In genomic region chr1:1290238-1290731, GRCh38 we compare ENCODE assay signal across 9 cellular contexts. TPM values are rescaled to one million over a fixed set of nuclear protein-coding genes. Genes with fewer than 3 reads are reported as not detected.
DNase-seq lines count a peak whose midpoint lies in the region; ATAC-seq and TF ChIP-seq lines count a peak whose summit lies in the region.
"Had no signal": no experiment of that assay in that cellular context is flagged by ENCODE, and none has a peak within 500 bp of the region (broad histone marks: within the 10 kb centered on the region; RNA-seq: fewer than 3 reads in every experiment).

No MANE protein-coding gene starts in this region.

- peaks cover 16% of the 10 kb centered on the region for H3K4me1 ChIP-seq in mesenchymal stem cell (ENCODE audit: control insufficient read depth, insufficient read depth, low read depth, low read length)

- H3K4me3 ChIP-seq in coronary artery (no peak overlapping the region), mesenchymal stem cell (ENCODE audit: insufficient read depth in 1 of 2, low read depth in 1 of 2, low read length in 2 of 2) (no peak overlapping the region)

- H3K9me3 ChIP-seq in mesenchymal stem cell (ENCODE audit: control insufficient read depth, low read length) = no peaks in the 10 kb centered on the region

- no peaks in the 10 kb centered on the region for H3K79me1 ChIP-seq in mesenchymal stem cell (replicated peaks; ENCODE audit: low read length, poor library complexity, severe bottlenecking)

- no peak overlapping the region for H3K4me2 ChIP-seq in mesenchymal stem cell (ENCODE audit: low read length, poor library complexity, severe bottlenecking)

- no peaks in the 10 kb centered on the region for H3K9me3 Mint-ChIP-seq in type B pancreatic cell
- H3K9me3 Mint-ChIP-seq: natural killer cell treated with Interleukin-12 subunit alpha and Interleukin-12 subunit beta and Interleukin-15 and Interleukin-18, amount 100 ng/mL, for 72 hours had no signal

- H3K18ac ChIP-seq in mesenchymal stem cell (ENCODE audit: low read depth in 1 of 2, low read length in 2 of 2) = no peak overlapping the region

- peaks cover 0 to 25% of the 10 kb centered on the region in 2 experiments for H3K27me3 ChIP-seq in mesenchymal stem cell (ENCODE audit: control insufficient read depth in 1 of 2, insufficient read depth in 1 of 2, low read length in 2 of 2)

- no peak overlapping the region for H3K23ac ChIP-seq in mesenchymal stem cell (ENCODE audit: low read length in 2 of 2)

- no peak overlapping the region for H3K14ac ChIP-seq in mesenchymal stem cell (ENCODE audit: low read length in 2 of 2)

- H2BK12ac ChIP-seq in mesenchymal stem cell (ENCODE audit: low read length in 2 of 2) = no peak overlapping the region

- H3K27me3 Mint-ChIP-seq in type B pancreatic cell = no peaks in the 10 kb centered on the region
- H3K27me3 Mint-ChIP-seq: natural killer cell treated with Interleukin-12 subunit alpha and Interleukin-12 subunit beta and Interleukin-15 and Interleukin-18, amount 100 ng/mL, for 72 hours had no signal

- peaks cover 6% of the 10 kb centered on the region for H3K4me1 Mint-ChIP-seq in type B pancreatic cell (ENCODE audit: unreplicated experiment)

- H2AFZ ChIP-seq in mesenchymal stem cell (ENCODE audit: low read depth, low read length) = no peak overlapping the region

- H3K27ac ChIP-seq in coronary artery (no peak overlapping the region), mesenchymal stem cell (ENCODE audit: low read length, poor library complexity, severe bottlenecking) (no peak overlapping the region)

- WGBS in mesenchymal stem cell = 57% methylated on average over 14 of the region's 15 CpGs

- H2BK5ac ChIP-seq in mesenchymal stem cell (ENCODE audit: low read depth, low read length, poor library complexity, severe bottlenecking) = no peak overlapping the region

- no peaks in the 10 kb centered on the region for H3K36me3 Mint-ChIP-seq in type B pancreatic cell
- H3K36me3 Mint-ChIP-seq: natural killer cell treated with Interleukin-12 subunit alpha and Interleukin-12 subunit beta and Interleukin-15 and Interleukin-18, amount 100 ng/mL, for 72 hours had no signal

- peaks cover 3 to 36% of the 10 kb centered on the region in 2 experiments for H3K36me3 ChIP-seq in mesenchymal stem cell (ENCODE audit: control insufficient read depth in 1 of 2, insufficient read depth in 2 of 2, low read depth in 1 of 2, low read length in 2 of 2)

- ATAC-seq in HG02973 (IDR thresholded peaks at IDR 0.05; ENCODE audit: unreplicated experiment) = no peak

- H3K27ac Mint-ChIP-seq in type B pancreatic cell = no peak overlapping the region
- H3K27ac Mint-ChIP-seq: natural killer cell treated with Interleukin-12 subunit alpha and Interleukin-12 subunit beta and Interleukin-15 and Interleukin-18, amount 100 ng/mL, for 72 hours had no signal

- no peak overlapping the region for H4K8ac ChIP-seq in mesenchymal stem cell (ENCODE audit: low read length)

- DNase-seq in EH (ENCODE audit: low read depth) (peak; percentile 42), MV-4-11 (lab: John Stamatoyannopoulos, UW) (peak; percentile 36), coronary artery (ENCODE audit: low spot score) (no peak), mesenchymal stem cell (peak; percentile 63), type B pancreatic cell (ENCODE audit: extremely low spot score, unreplicated experiment) (no peak), amniotic stem cell (lab: John Stamatoyannopoulos, UW) (no peak)
- DNase-seq in activated CD4-positive, alpha-beta T cell treated with anti-CD3 and anti-CD28 coated beads for 1 hour = peak; percentile 45

- peak overlapping the region; percentile 41 for H2AK5ac ChIP-seq in mesenchymal stem cell (ENCODE audit: low read length, severe bottlenecking)

- H3K4ac ChIP-seq in mesenchymal stem cell (ENCODE audit: low read depth in 1 of 2, low read length in 2 of 2) = no peak overlapping the region

- H4K91ac ChIP-seq in mesenchymal stem cell (ENCODE audit: low read length) = no peak overlapping the region

- H2BK120ac ChIP-seq in mesenchymal stem cell (ENCODE audit: low read depth, low read length) = no peak overlapping the region

- no peak overlapping the region for H3K4me3 Mint-ChIP-seq in type B pancreatic cell
- H3K4me3 Mint-ChIP-seq: natural killer cell treated with Interleukin-12 subunit alpha and Interleukin-12 subunit beta and Interleukin-15 and Interleukin-18, amount 100 ng/mL, for 72 hours had no signal

- peak; percentile 62 for TF ChIP-seq CTCF in coronary artery (IDR thresholded peaks at IDR 0.05)
- TF ChIP-seq CTCF in type B pancreatic cell (conservative IDR thresholded peaks at IDR 0.05) = peak; percentile 74

- no peak overlapping the region for H2BK15ac ChIP-seq in mesenchymal stem cell (ENCODE audit: low read depth, poor library complexity, severe bottlenecking)

- H3K9ac ChIP-seq in mesenchymal stem cell (ENCODE audit: low read length) = no peak overlapping the region

RNA-seq across cellular contexts. Expression of gene SCNN1D, which starts 10.0 kb away (rescaled TPM):
- polyA plus RNA-seq in mesenchymal stem cell (2013, experiment 1 of 2) = 1.1 TPM
- polyA plus RNA-seq in mesenchymal stem cell (2013, experiment 2 of 2) = 1.9 TPM
- total RNA-seq in type B pancreatic cell (ENCODE audit: low replicate concordance) = 2.7 and 13.5 TPM in 2 replicates

RNA-seq across cellular contexts. Expression of gene UBE2J2, which starts 16.6 kb away (rescaled TPM):
- polyA plus RNA-seq in mesenchymal stem cell (2013, experiment 1 of 2) = 41.4 TPM
- 42.8 TPM for polyA plus RNA-seq in mesenchymal stem cell (2013, experiment 2 of 2)
- 56.5 and 73.8 TPM in 2 replicates for total RNA-seq in type B pancreatic cell (ENCODE audit: low replicate concordance)

RNA-seq across cellular contexts. Expression of gene ACAP3, which starts 17.4 kb away (rescaled TPM):
- polyA plus RNA-seq in mesenchymal stem cell (2013, experiment 1 of 2) = 28.9 TPM
- 27.2 TPM for polyA plus RNA-seq in mesenchymal stem cell (2013, experiment 2 of 2)
- 93.9 and 103 TPM in 2 replicates for total RNA-seq in type B pancreatic cell (ENCODE audit: low replicate concordance)

RNA-seq across cellular contexts. Expression of gene PUSL1, which starts 18.1 kb away (rescaled TPM):
- polyA plus RNA-seq in mesenchymal stem cell (2013, experiment 1 of 2) = 17.7 TPM
- 18.3 TPM for polyA plus RNA-seq in mesenchymal stem cell (2013, experiment 2 of 2)
- total RNA-seq in type B pancreatic cell (ENCODE audit: low replicate concordance) = 20.4 and 25.5 TPM in 2 replicates

RNA-seq across cellular contexts. Expression of gene INTS11, which starts 34.2 kb away (rescaled TPM):
- polyA plus RNA-seq in mesenchymal stem cell (2013, experiment 1 of 2) = 57.1 TPM
- polyA plus RNA-seq in mesenchymal stem cell (2013, experiment 2 of 2) = 55.5 TPM
- 127 and 138 TPM in 2 replicates for total RNA-seq in type B pancreatic cell (ENCODE audit: low replicate concordance)

Comparison
In these comparisons a context has a peak if more than half of its experiments do, and no peak if none do; other contexts are left out.
1. DNase-seq: peak in EH (single experiment), MV-4-11 (single experiment), activated CD4-positive, alpha-beta T cell treated with anti-CD3 and anti-CD28 coated beads for 1 hour (single experiment) and mesenchymal stem cell (single experiment); none in coronary artery (single experiment), type B pancreatic cell (single experiment) and amniotic stem cell (single experiment).